In genomic region chr19:35560677-35561076, GRCh38 we compare ENCODE assay signal across 31 cellular contexts. TPM values are rescaled to one million over a fixed set of nuclear protein-coding genes. Genes with fewer than 3 reads are reported as not detected.
"Had no signal": no experiment of that assay in that cellular context is flagged by ENCODE, and none has a peak within 500 bp of the region (broad histone marks: within the 10 kb centered on the region; RNA-seq: fewer than 3 reads in every experiment).

No MANE protein-coding gene starts in this region.

- H3K4me3 ChIP-seq: colonic mucosa, heart right ventricle, lung, prostate gland, sigmoid colon, thoracic aorta, tibial nerve, upper lobe of left lung had no signal

- H3K9me3 ChIP-seq: colonic mucosa, heart right ventricle, neutrophil, prostate gland, sigmoid colon, thoracic aorta, tibial nerve, upper lobe of left lung had no signal

- ATAC-seq: esophagus mucosa; heart right ventricle; natural killer cell; right cardiac atrium; stimulated activated memory B cell treated with anti-CD40 and anti-IgM and Interleukin-4, amounts not matched to agents 10 μg/mL and 1 μg/mL and 100 μg/mL, for 72 hours; stimulated activated naive CD8-positive, alpha-beta T cell treated with anti-CD3 and anti-CD28 coated beads, Interleukin-15, Interleukin-2, amounts not matched to agents 100 U/mL and 50 U/mL, for 24 hours had no signal

- DNase-seq: colonic mucosa; effector CD8-positive, alpha-beta T cell; endodermal cell; foreskin fibroblast; glutamatergic neuron; heart right ventricle; hypothalamus; immature natural killer cell; natural killer cell; sigmoid colon; stimulated activated CD4-positive, alpha-beta T cell treated with anti-CD3 and anti-CD28 coated beads, Interleukin-4, amount 100 ng/mL, for 4 hours; stimulated activated naive CD8-positive, alpha-beta T cell treated with anti-CD3 and anti-CD28 coated beads, Interleukin-15, Interleukin-2, amounts not matched to agents 100 U/mL and 50 U/mL, for 24 hours; upper lobe of left lung had no signal

- H3K4me1 ChIP-seq: parathyroid adenoma, prostate gland had no signal

- H3K27ac ChIP-seq: colonic mucosa, epithelial cell of prostate, heart right ventricle, neutrophil, parathyroid adenoma, prostate gland, sigmoid colon, thoracic aorta, tibial nerve, upper lobe of left lung had no signal

- H3K36me3 ChIP-seq: colonic mucosa, heart right ventricle, neutrophil, prostate gland, sigmoid colon, thoracic aorta, tibial nerve, upper lobe of left lung had no signal

RNA-seq across cellular contexts. Expression of gene ATP4A, which starts 2.8 kb away (rescaled TPM):
- total RNA-seq: chondrocyte, colonic mucosa, esophagus mucosa, heart right ventricle, liver, lung, mononuclear cell, natural killer cell, omental fat pad, renal cortical epithelial cell, right cardiac atrium, sigmoid colon, skeletal muscle tissue, upper lobe of left lung had no signal
- polyA plus RNA-seq: heart right ventricle, immature natural killer cell, keratinocyte, liver, neural cell, right cardiac atrium had no signal

RNA-seq across cellular contexts. Expression of gene PMIS2, which starts 25.3 kb away (rescaled TPM):
- total RNA-seq: chondrocyte, colonic mucosa, endodermal cell, esophagus mucosa, heart right ventricle, liver, lung, mononuclear cell, natural killer cell, omental fat pad, prostate gland, renal cortical epithelial cell, right cardiac atrium, sigmoid colon, skeletal muscle tissue, thoracic aorta, tibial nerve, upper lobe of left lung had no signal
- polyA plus RNA-seq: heart right ventricle, immature natural killer cell, keratinocyte, liver, lung, neural cell, right cardiac atrium, sigmoid colon had no signal

RNA-seq across cellular contexts. Expression of gene GAPDHS, which starts 27.4 kb away (rescaled TPM):
- total RNA-seq: chondrocyte, colonic mucosa, endodermal cell, esophagus mucosa, heart right ventricle, liver, lung, mononuclear cell, natural killer cell, omental fat pad, renal cortical epithelial cell, right cardiac atrium, sigmoid colon, skeletal muscle tissue, thoracic aorta, tibial nerve, upper lobe of left lung had no signal
- polyA plus RNA-seq: heart right ventricle, immature natural killer cell, liver, lung, neural cell, right cardiac atrium, sigmoid colon had no signal

RNA-seq across cellular contexts. Expression of gene SBSN, which starts 32.6 kb away (rescaled TPM):
- total RNA-seq: colonic mucosa, endodermal cell, heart right ventricle, liver, mononuclear cell, natural killer cell, right cardiac atrium, sigmoid colon, skeletal muscle tissue, tibial nerve, upper lobe of left lung had no signal
- polyA plus RNA-seq: immature natural killer cell, liver, neural cell, right cardiac atrium had no signal
